In the genomic region with DNA sequence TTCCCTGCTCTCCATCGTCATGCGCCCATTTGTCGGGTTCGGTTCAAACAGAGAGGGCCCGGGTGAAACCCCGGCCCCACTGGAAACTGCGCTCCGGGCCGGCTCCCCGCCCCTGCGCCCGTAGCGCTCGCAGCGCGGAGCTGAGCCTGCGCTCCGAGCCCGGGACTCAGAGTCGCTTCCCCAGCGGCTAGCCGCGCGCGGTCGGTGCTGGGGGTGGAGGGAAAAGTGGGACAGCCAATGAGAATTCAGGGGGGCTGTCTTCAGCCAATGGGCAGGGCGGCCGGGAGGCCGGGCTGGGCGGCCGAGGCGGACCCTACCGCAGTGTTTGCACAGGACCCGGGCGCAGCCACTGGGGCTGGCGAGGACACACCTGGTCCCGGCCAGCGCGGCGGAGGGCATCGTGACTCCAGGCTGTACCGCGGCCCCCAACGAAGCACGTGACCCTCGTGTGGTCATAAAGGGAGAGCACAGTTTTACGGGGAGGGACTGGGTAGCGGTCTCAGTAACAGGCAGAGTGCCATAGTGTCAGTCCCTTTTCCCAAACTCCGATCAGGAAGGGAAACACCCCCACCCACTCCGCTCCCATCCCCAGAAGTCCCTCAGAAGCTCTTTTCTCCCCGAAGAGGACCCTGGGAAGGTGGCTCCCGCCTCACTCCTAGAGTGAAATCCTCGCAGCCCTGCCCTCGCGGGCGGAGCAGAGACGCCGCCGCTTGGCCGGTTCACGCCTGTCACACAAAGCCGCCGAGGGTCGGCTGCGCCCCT, we compare ENCODE assay signal across 8 cellular contexts. TPM values are rescaled to one million over a fixed set of nuclear protein-coding genes. Genes with fewer than 3 reads are reported as not detected.
DNase-seq lines count a peak whose midpoint lies in the region; ATAC-seq and TF ChIP-seq lines count a peak whose summit lies in the region.

A gene (minus strand): TSS at position 174 of the 762 bp plus-strand sequence. CDS start 153 bp downstream, at position 21.

- H3K27ac Mint-ChIP-seq in neural progenitor cell: peak within 1 kb of the TSS; percentile 68

- peak within 1 kb of the TSS; percentile 90 for H2AFZ ChIP-seq in neural progenitor cell (replicated peaks)

- H3K9me3 Mint-ChIP-seq in neural progenitor cell: no peaks in the 10 kb centered on the region

- peaks cover 56% of the 10 kb centered on the region for H3F3A ChIP-seq in neural progenitor cell (ENCODE audit: low read depth)

- TF ChIP-seq CTCF in RWPE2 (IDR thresholded peaks at IDR 0.05; ENCODE audit: poor library complexity, severe bottlenecking) (peak; percentile 14), foreskin keratinocyte (conservative IDR thresholded peaks at IDR 0.05) (peak; percentile 5), neural progenitor cell (IDR thresholded peaks at IDR 0.05) (no peak)

- peaks cover 6% of the 10 kb centered on the region for H3K4me1 Mint-ChIP-seq in neural progenitor cell

- H3K27me3 ChIP-seq in RWPE2 (ENCODE audit: insufficient read depth, poor library complexity, severe bottlenecking): peaks cover 7% of the 10 kb centered on the region
- peaks cover 8% of the 10 kb centered on the region for H3K27me3 ChIP-seq in foreskin keratinocyte
- H3K27me3 ChIP-seq in neural progenitor cell: peaks cover 18% of the 10 kb centered on the region

- ATAC-seq in RWPE2 (ENCODE audit: low read depth): peak; percentile 81
- peak; percentile 78 for ATAC-seq in foreskin keratinocyte

- H3K27me3 Mint-ChIP-seq in neural progenitor cell (ENCODE audit: insufficient read depth, low read depth): peaks cover 34% of the 10 kb centered on the region

- H3K9me3 ChIP-seq in RWPE2 (ENCODE audit: severe bottlenecking) (no peaks in the 10 kb centered on the region), neural progenitor cell (ENCODE audit: low read depth) (no peaks in the 10 kb centered on the region)

- H3K4me3 ChIP-seq in RWPE2 (ENCODE audit: severe bottlenecking) (peak within 1 kb of the TSS; percentile 53), neural progenitor cell (peak within 1 kb of the TSS; percentile 57)

- H3K4me3 Mint-ChIP-seq in neural progenitor cell: peak within 1 kb of the TSS; percentile 88

- H3K36me3 Mint-ChIP-seq in neural progenitor cell: no peaks in the 10 kb centered on the region

- peaks cover 31% of the 10 kb centered on the region for H4K20me1 ChIP-seq in neural progenitor cell (ENCODE audit: low read depth)

- DNase-seq in G401 (ENCODE audit: low spot score) (peak; percentile 92), H4 (ENCODE audit: low spot score) (peak; percentile 75), LHCN-M2 (ENCODE audit: low read depth) (peak; percentile 88), RWPE2 (ENCODE audit: low spot score) (peak; percentile 87), activated gamma-delta T cell treated with Interleukin-2 at 50 U/mL for 16 hours (peak; percentile 54), foreskin keratinocyte (peak; percentile 79 to 91), neural progenitor cell (ENCODE audit: low spot score) (peak; percentile 95), superior temporal gyrus (ENCODE audit: extremely low spot score) (peak; percentile 93)

- in situ Hi-C loops in G401 (cut with HindIII; ENCODE audit: low sequenced_read_pairs): no loop called here

- H3K4me1 ChIP-seq in RWPE2 (ENCODE audit: insufficient read depth, poor library complexity, severe bottlenecking): no peaks in the 10 kb centered on the region
- H3K4me1 ChIP-seq in foreskin keratinocyte: peaks cover 8% of the 10 kb centered on the region
- peaks cover 34% of the 10 kb centered on the region for H3K4me1 ChIP-seq in neural progenitor cell

- H3K9ac ChIP-seq in neural progenitor cell: no peak within 1 kb of the TSS

- H3K79me2 ChIP-seq in neural progenitor cell (ENCODE audit: low read depth): peaks cover 27% of the 10 kb centered on the region

- H3K4me2 ChIP-seq in neural progenitor cell: peak within 1 kb of the TSS; percentile 93

- no peaks in the 10 kb centered on the region for H3K36me3 ChIP-seq in RWPE2 (ENCODE audit: low read depth)
- no peaks in the 10 kb centered on the region for H3K36me3 ChIP-seq in neural progenitor cell

- H3K27ac ChIP-seq in RWPE2 (ENCODE audit: poor library complexity, severe bottlenecking) (peak within 1 kb of the TSS; percentile 48), foreskin keratinocyte (peak within 1 kb of the TSS; percentile 64), neural progenitor cell (peak within 1 kb of the TSS; percentile 43)

RNA-seq across cellular contexts. Expression of the gene that starts here (rescaled TPM):
- total RNA-seq in G401 (2014; rRNA removed; shearing (Covaris generic)): 2.2 and 6.1 TPM in 2 replicates
- 3.7 and 4.4 TPM in 2 replicates for total RNA-seq in H4 (2014; rRNA removed; shearing (Covaris generic))
- total RNA-seq in LHCN-M2 (2014; rRNA removed): 6.3 and 12.5 TPM in 2 replicates
- polyA plus RNA-seq in LHCN-M2 (2012): 3.4 TPM
- total RNA-seq in foreskin keratinocyte: 2.9 and 3.2 TPM in 2 replicates
- polyA plus RNA-seq in foreskin keratinocyte: 2.0 and 2.4 TPM in 2 replicates
- total RNA-seq in neural progenitor cell (ENCODE audit: low replicate concordance): 2.4 TPM in 1 of 2 replicates, not detected in the other

Comparison
In these comparisons a context has a peak if more than half of its experiments do, and no peak if none do; other contexts are left out.
1. Peak in every context shown above with its lines: DNase-seq, ATAC-seq, H3K4me3 ChIP-seq and H3K27ac ChIP-seq.